ENCODE assay signal across 18 cellular contexts in the genomic region with DNA sequence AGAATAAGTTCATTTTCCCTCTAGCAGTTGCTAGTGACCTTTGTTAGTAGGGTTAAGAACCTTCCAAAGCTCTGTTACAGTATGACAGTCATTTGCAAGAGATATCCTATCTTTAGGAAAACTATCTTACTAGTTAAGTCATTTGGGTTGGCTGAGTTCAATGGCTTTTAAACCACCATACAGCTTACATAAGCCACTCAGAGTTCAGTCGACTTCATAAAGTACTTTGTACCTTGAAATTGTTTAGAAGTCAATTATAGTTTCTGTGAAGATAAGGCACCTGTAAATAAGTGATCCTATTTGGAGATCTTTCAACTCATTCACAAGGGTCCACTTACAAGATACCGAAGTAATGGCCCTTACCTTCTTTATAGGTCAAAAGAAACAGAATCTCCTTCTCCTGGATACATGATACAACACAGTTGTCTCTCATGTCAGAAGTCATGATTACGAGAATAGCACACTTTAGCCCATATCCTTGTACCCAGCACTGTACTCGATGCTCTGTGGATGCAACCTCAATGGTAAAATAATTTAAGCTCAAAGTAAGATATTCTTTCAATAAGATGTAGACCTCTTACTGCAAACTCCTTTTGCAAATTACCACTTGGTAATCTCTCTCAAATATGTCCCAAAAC. TPM values are rescaled to one million over a fixed set of nuclear protein-coding genes. Genes with fewer than 3 reads are reported as not detected.
DNase-seq lines count a peak whose midpoint lies in the region; ATAC-seq, FAIRE-seq and TF ChIP-seq lines count a peak whose summit lies in the region.
"Had no signal": no experiment of that assay in that cellular context is flagged by ENCODE, and none has a peak within 500 bp of the region (broad histone marks: within the 10 kb centered on the region; RNA-seq: fewer than 3 reads in every experiment).

No MANE protein-coding gene starts in this region.

- no peaks in the 10 kb centered on the region for H3F3A ChIP-seq in neural progenitor cell (ENCODE audit: low read depth)

- no peak for TF ChIP-seq POLR2A in A549 (IDR thresholded peaks at IDR 0.05; ENCODE audit: low read length)
- no peak for TF ChIP-seq POLR2A in Peyer's patch (IDR thresholded peaks at IDR 0.05)
- TF ChIP-seq POLR2A in HepG2 (IDR thresholded peaks at IDR 0.05; ENCODE audit: insufficient read depth in 1 of 2, low read depth in 2 of 2, low read length in 2 of 2) = no peak
- no peak for TF ChIP-seq POLR2A in gastrocnemius medialis (IDR thresholded peaks at IDR 0.05)

- no peak overlapping the region for H2AFZ ChIP-seq in HepG2 (ENCODE audit: low read length)
- no peak overlapping the region for H2AFZ ChIP-seq in neural progenitor cell (replicated peaks)

- no TSS peak for BruUV-seq in HepG2 (replicated peaks; lab: Mats Ljungman, UMichigan)

- H3K9ac ChIP-seq in HepG2 (ENCODE audit: insufficient read depth, low read depth, low read length) = peak overlapping the region; percentile 50; the same call in 1 of the 2 replicates
- H3K9ac ChIP-seq in neural progenitor cell = no peak overlapping the region
- H3K9ac ChIP-seq: BLaER1 treated with 17β-estradiol and CSF1 and Interleukin-3, amounts not matched to agents 10 nM and 100 nM had no signal

- WGBS in A549 (ENCODE audit: missing lambda C conversion rate) = 75% methylated on average over 4 of the region's 4 CpGs
- 14% methylated on average over 4 of the region's 4 CpGs for WGBS in HepG2 (ENCODE audit: low lambda C conversion rate)

- H3K4me3 Mint-ChIP-seq in progenitor cell of endocrine pancreas (ENCODE audit: low read depth) (no peak overlapping the region), neural progenitor cell (no peak overlapping the region)
- H3K4me3 Mint-ChIP-seq: CD4-positive, CD25-positive, alpha-beta regulatory T cell had no signal

- H3K27ac Mint-ChIP-seq in progenitor cell of endocrine pancreas (no peak overlapping the region), neural progenitor cell (no peak overlapping the region)
- H3K27ac Mint-ChIP-seq: CD4-positive, CD25-positive, alpha-beta regulatory T cell had no signal

- H3K4me1 ChIP-seq in A549 (peaks cover 18% of the 10 kb centered on the region), Peyer's patch (no peaks in the 10 kb centered on the region), HepG2 (ENCODE audit: insufficient read depth, low read length) (peaks cover 37% of the 10 kb centered on the region), gastrocnemius medialis (peaks cover 15 to 18% of the 10 kb centered on the region in 2 donors), neural progenitor cell (peaks cover 6% of the 10 kb centered on the region)
- H3K4me1 ChIP-seq: HAP-1 had no signal

- H3K27ac ChIP-seq in A549 (peak overlapping the region in 1 of 2 experiments; percentile 44; a peak in 2 of 6 replicates), Peyer's patch (peak overlapping the region in 3 of 4 donors; percentile 15 to 63 (median 32)), HepG2 (ENCODE audit: extremely low read length, insufficient read depth, low read length) (peak overlapping the region; percentile 66), gastrocnemius medialis (peak overlapping the region; percentile 34 to 77 (median 72)), neural progenitor cell (no peak overlapping the region)
- H3K27ac ChIP-seq: BLaER1 treated with 17β-estradiol and CSF1 and Interleukin-3, amounts not matched to agents 10 nM and 100 nM had no signal

- no peaks in the 10 kb centered on the region for H3K4me1 Mint-ChIP-seq in progenitor cell of endocrine pancreas (ENCODE audit: low read depth)
- peaks cover 14% of the 10 kb centered on the region for H3K4me1 Mint-ChIP-seq in neural progenitor cell
- H3K4me1 Mint-ChIP-seq: CD4-positive, CD25-positive, alpha-beta regulatory T cell had no signal

- in situ Hi-C loops in HepG2 (cut with HindIII; ENCODE audit: extremely low pct_ligation_motif_present, low pct_unique_long_range_greater_than_20kb) (no loop called here), gastrocnemius medialis (cut with MboI; ENCODE audit: low sequenced_read_pairs in 4 of 4) (no loop called here)

- H3K36me3 ChIP-seq in Peyer's patch (no peaks in the 10 kb centered on the region), HepG2 (replicated peaks in 1 of 2; ENCODE audit: control insufficient read depth in 1 of 2, insufficient read depth in 2 of 2, low read length in 2 of 2) (no peaks in the 10 kb centered on the region), gastrocnemius medialis (no peaks in the 10 kb centered on the region), neural progenitor cell (no peaks in the 10 kb centered on the region)
- H3K36me3 ChIP-seq: BLaER1 treated with 17β-estradiol and CSF1 and Interleukin-3, amounts not matched to agents 10 nM and 100 nM; HAP-1 had no signal

- no peak for ATAC-seq in A549
- peak; percentile 84 for ATAC-seq in HepG2
- peak; percentile 90 to 96 for ATAC-seq in gastrocnemius medialis
- no peak for ATAC-seq in GM21423 (IDR thresholded peaks at IDR 0.05; ENCODE audit: unreplicated experiment)

- TF ChIP-seq RAD21 in A549 (conservative IDR thresholded peaks at IDR 0.05 in 1 of 2, IDR thresholded peaks at IDR 0.05 in 1 of 2) = no peak
- TF ChIP-seq RAD21 in HepG2 (CRISPR knock-in tag; IDR thresholded peaks at IDR 0.05) = no peak

- H3K9me3 Mint-ChIP-seq in progenitor cell of endocrine pancreas (ENCODE audit: low read depth) (no peaks in the 10 kb centered on the region), neural progenitor cell (no peaks in the 10 kb centered on the region)

- no peak overlapping the region for H3K4me3 ChIP-seq in A549
- H3K4me3 ChIP-seq in Peyer's patch = no peak overlapping the region
- no peak overlapping the region for H3K4me3 ChIP-seq in HepG2 (replicated peaks in 1 of 3; ENCODE audit: insufficient read depth in 1 of 3, low read depth in 2 of 3, low read length in 3 of 3)
- H3K4me3 ChIP-seq in gastrocnemius medialis = no peak overlapping the region
- no peak overlapping the region for H3K4me3 ChIP-seq in neural progenitor cell
- H3K4me3 ChIP-seq: BLaER1 treated with 17β-estradiol and CSF1 and Interleukin-3, amounts not matched to agents 10 nM and 100 nM; HAP-1 had no signal

- intact Hi-C loops in HepG2 (cut with micrococcal nuclease; ENCODE audit: unreplicated experiment) = no loop called here
- intact Hi-C loops in gastrocnemius medialis (cut with DNase I; ENCODE audit: low total_unique reads) = no loop called here

- DNase-seq in A549 (ENCODE audit: low read depth in 1 of 2, low spot score in 1 of 2) (no peak), Peyer's patch (no peak), HepG2 (ENCODE audit: low spot score) (peak; percentile 75), gastrocnemius medialis (no peak), progenitor cell of endocrine pancreas (ENCODE audit: low spot score, unreplicated experiment) (no peak), neural progenitor cell (ENCODE audit: low spot score) (no peak)
- DNase-seq: 8988T; ACHN; Calu3; CD4-positive, CD25-positive, alpha-beta regulatory T cell; DMS 273 treated with DMSO at 0.1 percent for 48 hours; EL had no signal

- CTCF ChIA-PET in A549 (lab: Yijun Ruan, JAX) = no interaction called here
- CTCF ChIA-PET in HepG2 (lab: Yijun Ruan, JAX; ENCODE audit: low intra/inter-chr PET ratio, low total read pairs) = no interaction called here

- H3K27me3 Mint-ChIP-seq in progenitor cell of endocrine pancreas (no peaks in the 10 kb centered on the region), neural progenitor cell (ENCODE audit: insufficient read depth, low read depth) (no peaks in the 10 kb centered on the region)
- H3K27me3 Mint-ChIP-seq: CD4-positive, CD25-positive, alpha-beta regulatory T cell had no signal

- POLR2A ChIA-PET in A549 (lab: Yijun Ruan, JAX) = no interaction called here
- POLR2A ChIA-PET in HepG2 (lab: Yijun Ruan, JAX) = interaction anchor here (1.4 to 2.6 kb wide), 2 partner anchors 11 to 38 kb away, joined by 5 to 15 read pairs; partner anchors contain the start of genes ABCC2, COX15 and CUTC

- peak; percentile 90 for FAIRE-seq in A549 (lab: Jason Lieb, UNC)
- FAIRE-seq in HepG2 (lab: Jason Lieb, UNC) = peak; percentile 34
- FAIRE-seq: G401.6, GM12891, H1 had no signal

- no peaks in the 10 kb centered on the region for H3K79me2 ChIP-seq in HepG2 (ENCODE audit: insufficient read depth, low read length)
- H3K79me2 ChIP-seq in neural progenitor cell (ENCODE audit: low read depth) = no peaks in the 10 kb centered on the region

- H3K36me3 Mint-ChIP-seq in progenitor cell of endocrine pancreas (ENCODE audit: insufficient read depth) = no peaks in the 10 kb centered on the region
- H3K36me3 Mint-ChIP-seq in neural progenitor cell = no peaks in the 10 kb centered on the region
- H3K36me3 Mint-ChIP-seq: CD4-positive, CD25-positive, alpha-beta regulatory T cell had no signal

- no peaks in the 10 kb centered on the region for H3K9me3 ChIP-seq in A549
- H3K9me3 ChIP-seq in Peyer's patch = no peaks in the 10 kb centered on the region
- no peaks in the 10 kb centered on the region for H3K9me3 ChIP-seq in HepG2 (ENCODE audit: low read length)
- no peaks in the 10 kb centered on the region for H3K9me3 ChIP-seq in gastrocnemius medialis
- no peaks in the 10 kb centered on the region for H3K9me3 ChIP-seq in neural progenitor cell (ENCODE audit: low read depth)
- H3K9me3 ChIP-seq: BLaER1 treated with 17β-estradiol and CSF1 and Interleukin-3, amounts not matched to agents 10 nM and 100 nM; HAP-1 had no signal

- no peak for TF ChIP-seq EP300 in A549 (IDR thresholded peaks at IDR 0.05)
- peak in 1 of 2 experiments; percentile 79; a peak in 2 of 4 replicates for TF ChIP-seq EP300 in HepG2 (IDR thresholded peaks at IDR 0.05; ENCODE audit: low read depth in 2 of 2, low read length in 2 of 2)
- no peak for TF ChIP-seq EP300 in HepG2 (CRISPR knock-in tag; IDR thresholded peaks at IDR 0.05; ENCODE audit: borderline replicate concordance)

- H3K4me2 ChIP-seq in A549 = no peak overlapping the region
- peak overlapping the region; percentile 59 for H3K4me2 ChIP-seq in HepG2 (ENCODE audit: low read depth, low read length)
- no peak overlapping the region for H3K4me2 ChIP-seq in neural progenitor cell

- H4K20me1 ChIP-seq in HepG2 (ENCODE audit: insufficient read depth, low read length) (no peaks in the 10 kb centered on the region), neural progenitor cell (ENCODE audit: low read depth) (no peaks in the 10 kb centered on the region)
- H4K20me1 ChIP-seq: BLaER1 treated with 17β-estradiol and CSF1 and Interleukin-3, amounts not matched to agents 10 nM and 100 nM had no signal

- TF ChIP-seq CTCF in A549 (IDR thresholded peaks at IDR 0.05) (no peak), Peyer's patch (IDR thresholded peaks at IDR 0.05) (no peak), HepG2 (CRISPR knock-in tag; IDR thresholded peaks at IDR 0.05) (no peak), gastrocnemius medialis (IDR thresholded peaks at IDR 0.05 in 4 of 5, conservative IDR thresholded peaks at IDR 0.05 in 1 of 5) (no peak), progenitor cell of endocrine pancreas (IDR thresholded peaks at IDR 0.05; ENCODE audit: unreplicated experiment) (no peak), neural progenitor cell (IDR thresholded peaks at IDR 0.05) (no peak)

- H3K27me3 ChIP-seq in Peyer's patch = no peaks in the 10 kb centered on the region
- no peaks in the 10 kb centered on the region for H3K27me3 ChIP-seq in HepG2 (ENCODE audit: control insufficient read depth in 1 of 2, insufficient read depth in 2 of 2, low read length in 2 of 2)
- H3K27me3 ChIP-seq in gastrocnemius medialis = no peaks in the 10 kb centered on the region
- H3K27me3 ChIP-seq in neural progenitor cell = no peaks in the 10 kb centered on the region
- H3K27me3 ChIP-seq: BLaER1 treated with 17β-estradiol and CSF1 and Interleukin-3, amounts not matched to agents 10 nM and 100 nM had no signal

RNA-seq across cellular contexts. Expression of gene ABCC2, which starts 11.9 kb away (rescaled TPM):
- 369 and 431 TPM in 2 replicates for polyA plus RNA-seq in A549 (2011; rRNA removed)
- 170 and 173 TPM in 2 replicates for polyA plus RNA-seq in A549 (2012; cell fraction: cytosol; rRNA removed)
- polyA plus RNA-seq in A549 (2012; cell fraction: nucleus; rRNA removed) = 487 and 726 TPM in 2 replicates
- polyA plus RNA-seq in A549 (2017; fragmentation: RNase III; extraction: RNeasy Plus Mini Kit Qiagen cat#74134 plus additional on column Dnase treatment) = 164 to 192 TPM (median 173 TPM) in 3 replicates
- 358 and 400 TPM in 2 replicates for polyA minus RNA-seq in A549 (2011; rRNA and poly(A)+ RNA removed)
- 100 to 1,000 TPM in 1 of 4 donors, 10 to 100 TPM in 2, 1 to 10 TPM in 1; 9.9 to 156 (median 64.6) TPM for total RNA-seq in Peyer's patch
- 69.6 and 181 TPM in 2 replicates for total RNA-seq in HepG2 (2016; rRNA removed; fragmentation: Illumina TruSeq; extraction: Trizol)
- 31.3 and 40.8 TPM in 2 replicates for total RNA-seq in HepG2 (2016; cell fraction: cytosol; rRNA removed; fragmentation: Illumina TruSeq; extraction: Trizol; ENCODE audit: low read depth)
- 67.7 and 182 TPM in 2 replicates for total RNA-seq in HepG2 (2016; cell fraction: insoluble cytoplasmic fraction; rRNA removed; fragmentation: Illumina TruSeq; extraction: Trizol)
- 50.0 and 56.1 TPM in 2 replicates for total RNA-seq in HepG2 (2016; cell fraction: membrane; rRNA removed; fragmentation: Illumina TruSeq; extraction: Trizol)
- 355 and 375 TPM in 2 replicates for total RNA-seq in HepG2 (2016; cell fraction: nucleus; rRNA removed; fragmentation: Illumina TruSeq; extraction: Trizol)
- polyA plus RNA-seq in HepG2 (2011; rRNA removed) = 494 and 497 TPM in 2 replicates
- 143 and 146 TPM in 2 replicates for polyA plus RNA-seq in HepG2 (2011; cell fraction: cytosol; rRNA removed)
- 1,936 and 2,090 TPM in 2 replicates for polyA plus RNA-seq in HepG2 (2011; cell fraction: nucleus; rRNA removed)
- polyA plus RNA-seq in HepG2 (2012) = 190 and 211 TPM in 2 replicates
- polyA plus RNA-seq in HepG2 (2016; cell fraction: cytosol; fragmentation: Illumina TruSeq; extraction: Trizol; ENCODE audit: low read depth) = 15.4 and 16.6 TPM in 2 replicates
- polyA plus RNA-seq in HepG2 (2016; cell fraction: insoluble cytoplasmic fraction; fragmentation: Illumina TruSeq; extraction: Trizol; ENCODE audit: low read depth) = 60.6 and 62.7 TPM in 2 replicates
- 30.7 and 37.6 TPM in 2 replicates for polyA plus RNA-seq in HepG2 (2016; cell fraction: membrane; fragmentation: Illumina TruSeq; extraction: Trizol; ENCODE audit: low read depth)
- polyA plus RNA-seq in HepG2 (2016; cell fraction: nucleus; fragmentation: Illumina TruSeq; extraction: Trizol; ENCODE audit: insufficient read depth, low read depth) = 729 and 777 TPM in 2 replicates
- polyA minus RNA-seq in HepG2 (2011; rRNA and poly(A)+ RNA removed; ENCODE audit: low replicate concordance) = 436 and 561 TPM in 2 replicates
- polyA minus RNA-seq in HepG2 (2011; cell fraction: cytosol; rRNA and poly(A)+ RNA removed) = 86.9 and 93.4 TPM in 2 replicates
- polyA minus RNA-seq in HepG2 (2011; cell fraction: nucleus; rRNA and poly(A)+ RNA removed) = 718 and 929 TPM in 2 replicates
- total RNA-seq in gastrocnemius medialis = 1 to 10 TPM in 3 of 4 donors, under 1 TPM in 1; 0.89 to 3.2 (median 1.3) TPM
- total RNA-seq in progenitor cell of endocrine pancreas = 0.75 and 0.89 TPM in 2 replicates
- total RNA-seq in neural progenitor cell (ENCODE audit: low replicate concordance) = 0.25 and 0.26 TPM in 2 replicates

RNA-seq across cellular contexts. Expression of gene CUTC, which starts 38.5 kb away (rescaled TPM):
- polyA plus RNA-seq in A549 (2011; rRNA removed) (48.3 and 66.5 TPM in 2 replicates), A549 (2017; fragmentation: RNase III; extraction: RNeasy Plus Mini Kit Qiagen cat#74134 plus additional on column Dnase treatment) (44.5 to 48.8 TPM (median 47.6 TPM) in 3 replicates), HepG2 (2011; rRNA removed) (17.7 and 22.3 TPM in 2 replicates)
- 31.4 and 39.9 TPM in 2 replicates for polyA plus RNA-seq in A549 (2012; cell fraction: cytosol; rRNA removed)
- 13.1 and 26.5 TPM in 2 replicates for polyA plus RNA-seq in A549 (2012; cell fraction: nucleus; rRNA removed)
- polyA minus RNA-seq in A549 (2011; rRNA and poly(A)+ RNA removed) = 26.6 and 29.3 TPM in 2 replicates
- total RNA-seq in Peyer's patch (10 to 100 TPM; 11.7 to 53.6 (median 17.0) TPM), HepG2 (2016; rRNA removed; fragmentation: Illumina TruSeq; extraction: Trizol) (25.8 and 36.5 TPM in 2 replicates), gastrocnemius medialis (100 to 1,000 TPM in 3 of 4 donors, 10 to 100 TPM in 1; 85.2 to 172 (median 126) TPM), progenitor cell of endocrine pancreas (11.6 and 13.0 TPM in 2 replicates), neural progenitor cell (ENCODE audit: low replicate concordance) (27.8 and 36.1 TPM in 2 replicates)
- total RNA-seq in HepG2 (2016; cell fraction: cytosol; rRNA removed; fragmentation: Illumina TruSeq; extraction: Trizol; ENCODE audit: low read depth) = 6.6 and 6.8 TPM in 2 replicates
- total RNA-seq in HepG2 (2016; cell fraction: insoluble cytoplasmic fraction; rRNA removed; fragmentation: Illumina TruSeq; extraction: Trizol) = 28.5 and 37.2 TPM in 2 replicates
- 10.7 and 13.4 TPM in 2 replicates for total RNA-seq in HepG2 (2016; cell fraction: membrane; rRNA removed; fragmentation: Illumina TruSeq; extraction: Trizol)
- 17.5 and 20.5 TPM in 2 replicates for total RNA-seq in HepG2 (2016; cell fraction: nucleus; rRNA removed; fragmentation: Illumina TruSeq; extraction: Trizol)
- polyA plus RNA-seq in HepG2 (2011; cell fraction: cytosol; rRNA removed) = 11.7 and 17.5 TPM in 2 replicates
- 13.6 and 18.8 TPM in 2 replicates for polyA plus RNA-seq in HepG2 (2011; cell fraction: nucleus; rRNA removed)
- 24.1 and 29.0 TPM in 2 replicates for polyA plus RNA-seq in HepG2 (2012)
- 4.9 and 6.1 TPM in 2 replicates for polyA plus RNA-seq in HepG2 (2016; cell fraction: cytosol; fragmentation: Illumina TruSeq; extraction: Trizol; ENCODE audit: low read depth)
- polyA plus RNA-seq in HepG2 (2016; cell fraction: insoluble cytoplasmic fraction; fragmentation: Illumina TruSeq; extraction: Trizol; ENCODE audit: low read depth) = 34.4 and 40.4 TPM in 2 replicates
- 9.0 and 10.3 TPM in 2 replicates for polyA plus RNA-seq in HepG2 (2016; cell fraction: membrane; fragmentation: Illumina TruSeq; extraction: Trizol; ENCODE audit: low read depth)
- 23.9 and 24.5 TPM in 2 replicates for polyA plus RNA-seq in HepG2 (2016; cell fraction: nucleus; fragmentation: Illumina TruSeq; extraction: Trizol; ENCODE audit: insufficient read depth, low read depth)
- polyA minus RNA-seq in HepG2 (2011; rRNA and poly(A)+ RNA removed; ENCODE audit: low replicate concordance) = 22.2 and 41.0 TPM in 2 replicates
- polyA minus RNA-seq in HepG2 (2011; cell fraction: cytosol; rRNA and poly(A)+ RNA removed) = 6.5 and 6.7 TPM in 2 replicates
- 30.2 and 32.3 TPM in 2 replicates for polyA minus RNA-seq in HepG2 (2011; cell fraction: nucleus; rRNA and poly(A)+ RNA removed)

RNA-seq across cellular contexts. Expression of gene COX15, which starts 38.6 kb away (rescaled TPM):
- polyA plus RNA-seq in A549 (2011; rRNA removed) = 54.4 and 54.7 TPM in 2 replicates
- 22.2 and 25.1 TPM in 2 replicates for polyA plus RNA-seq in A549 (2012; cell fraction: cytosol; rRNA removed)
- 17.5 and 26.8 TPM in 2 replicates for polyA plus RNA-seq in A549 (2012; cell fraction: nucleus; rRNA removed)
- 44.2 to 47.3 TPM (median 45.8 TPM) in 3 replicates for polyA plus RNA-seq in A549 (2017; fragmentation: RNase III; extraction: RNeasy Plus Mini Kit Qiagen cat#74134 plus additional on column Dnase treatment)
- polyA minus RNA-seq in A549 (2011; rRNA and poly(A)+ RNA removed) = 24.6 and 25.7 TPM in 2 replicates
- total RNA-seq in Peyer's patch = 10 to 100 TPM; 26.6 to 33.8 (median 32.9) TPM
- total RNA-seq in HepG2 (2016; rRNA removed; fragmentation: Illumina TruSeq; extraction: Trizol) = 44.7 and 59.4 TPM in 2 replicates
- total RNA-seq in HepG2 (2016; cell fraction: cytosol; rRNA removed; fragmentation: Illumina TruSeq; extraction: Trizol; ENCODE audit: low read depth) = 4.9 and 5.6 TPM in 2 replicates
- total RNA-seq in HepG2 (2016; cell fraction: insoluble cytoplasmic fraction; rRNA removed; fragmentation: Illumina TruSeq; extraction: Trizol) = 44.5 and 56.7 TPM in 2 replicates
- total RNA-seq in HepG2 (2016; cell fraction: membrane; rRNA removed; fragmentation: Illumina TruSeq; extraction: Trizol) = 15.8 and 19.5 TPM in 2 replicates
- total RNA-seq in HepG2 (2016; cell fraction: nucleus; rRNA removed; fragmentation: Illumina TruSeq; extraction: Trizol) = 22.2 and 24.1 TPM in 2 replicates
- 17.4 and 19.2 TPM in 2 replicates for polyA plus RNA-seq in HepG2 (2011; rRNA removed)
- 8.0 and 11.2 TPM in 2 replicates for polyA plus RNA-seq in HepG2 (2011; cell fraction: cytosol; rRNA removed)
- 10.1 and 13.7 TPM in 2 replicates for polyA plus RNA-seq in HepG2 (2011; cell fraction: nucleus; rRNA removed)
- polyA plus RNA-seq in HepG2 (2012) = 16.0 and 25.6 TPM in 2 replicates
- 3.4 and 4.0 TPM in 2 replicates for polyA plus RNA-seq in HepG2 (2016; cell fraction: cytosol; fragmentation: Illumina TruSeq; extraction: Trizol; ENCODE audit: low read depth)
- polyA plus RNA-seq in HepG2 (2016; cell fraction: insoluble cytoplasmic fraction; fragmentation: Illumina TruSeq; extraction: Trizol; ENCODE audit: low read depth) = 40.4 and 40.7 TPM in 2 replicates
- 9.5 and 10.0 TPM in 2 replicates for polyA plus RNA-seq in HepG2 (2016; cell fraction: membrane; fragmentation: Illumina TruSeq; extraction: Trizol; ENCODE audit: low read depth)
- polyA plus RNA-seq in HepG2 (2016; cell fraction: nucleus; fragmentation: Illumina TruSeq; extraction: Trizol; ENCODE audit: insufficient read depth, low read depth) = 25.7 and 26.1 TPM in 2 replicates
- polyA minus RNA-seq in HepG2 (2011; rRNA and poly(A)+ RNA removed; ENCODE audit: low replicate concordance) = 18.4 and 29.2 TPM in 2 replicates
- 12.0 and 14.7 TPM in 2 replicates for polyA minus RNA-seq in HepG2 (2011; cell fraction: cytosol; rRNA and poly(A)+ RNA removed)
- 13.5 and 15.9 TPM in 2 replicates for polyA minus RNA-seq in HepG2 (2011; cell fraction: nucleus; rRNA and poly(A)+ RNA removed)
- 10 to 100 TPM; 28.1 to 45.3 (median 32.5) TPM for total RNA-seq in gastrocnemius medialis
- total RNA-seq in progenitor cell of endocrine pancreas = 45.4 and 46.6 TPM in 2 replicates
- 49.8 and 53.5 TPM in 2 replicates for total RNA-seq in neural progenitor cell (ENCODE audit: low replicate concordance)

Comparison
In these comparisons a context has a peak if more than half of its experiments do, and no peak if none do; other contexts are left out.
1. ATAC-seq: peak in HepG2 (single experiment) and gastrocnemius medialis (2 of 2); none in A549 (0 of 2) and GM21423 (single experiment).
2. Of the 38 proteins assayed by ChIP-seq in both HepG2 and A549: peak only in HepG2: CHD4, EHMT2, HDAC2 and ZSCAN20; only in A549: none; in both: none; in neither: 33; mixed calls (peak in some experiments, not most) for 1.